In genomic region chr6:3156184-3157119, GRCh38 we compare ENCODE assay signal across 1 cellular context.
TF ChIP-seq lines count a peak whose summit lies in the region.

No MANE protein-coding gene starts in this region.

TF ChIP-seq in HEK293, 187 proteins besides CTCF, POLR2A, EP300 and RAD21 (continued from another document):
- TF ChIP-seq EGR2 (tag by site-specific recombination; IDR thresholded peaks at IDR 0.05; ENCODE audit: low read depth) (peak; percentile 83), ZNF394 (tag by site-specific recombination; IDR thresholded peaks at IDR 0.05; ENCODE audit: borderline replicate concordance) (peak; percentile 36; the same call in 1 of the 2 replicates), KLF8 (tag by site-specific recombination; IDR thresholded peaks at IDR 0.05) (peak; percentile 40; the same call in 1 of the 2 replicates), GLIS1 (tag by site-specific recombination; IDR thresholded peaks at IDR 0.05) (peak; percentile 88), ZNF335 (tag by site-specific recombination; conservative IDR thresholded peaks at IDR 0.05) (peak; percentile 74), ZNF423 (tag by site-specific recombination; IDR thresholded peaks at IDR 0.05) (0 out of 2 replicates have a peak, but pooled peaks have one; percentile 22), ZIC2 (tag by site-specific recombination; IDR thresholded peaks at IDR 0.05) (peak; percentile 59), ZBTB8A (tag by site-specific recombination; IDR thresholded peaks at IDR 0.05) (peak; percentile 32; the same call in 1 of the 2 replicates), GLIS2 (tag by site-specific recombination; IDR thresholded peaks at IDR 0.05) (peak; percentile 43; the same call in 1 of the 2 replicates), ZBTB20 (tag by site-specific recombination; IDR thresholded peaks at IDR 0.05) (0 out of 2 replicates have a peak, but pooled peaks have one; percentile 10), ZBTB21 (tag by site-specific recombination; IDR thresholded peaks at IDR 0.05) (peak; percentile 8; the same call in 1 of the 2 replicates), REST (tag by site-specific recombination; IDR thresholded peaks at IDR 0.05) (peak; percentile 83), ZNF398 (tag by site-specific recombination; IDR thresholded peaks at IDR 0.05) (0 out of 2 replicates have a peak, but pooled peaks have one; percentile 35), ZBTB48 (tag by site-specific recombination; IDR thresholded peaks at IDR 0.05) (peak; percentile 87)
